In genomic region chr3:169172535-169172934, GRCh38 we compare ENCODE assay signal across 14 cellular contexts.
DNase-seq lines count a peak whose midpoint lies in the region; ATAC-seq and TF ChIP-seq lines count a peak whose summit lies in the region.
"Had no signal": no experiment of that assay in that cellular context is flagged by ENCODE, and none has a peak within 500 bp of the region (broad histone marks: within the 10 kb centered on the region; RNA-seq: fewer than 3 reads in every experiment).

No MANE protein-coding gene starts in this region.

- DNase-seq in mammary epithelial cell = peak; percentile 62
- no peak for DNase-seq in breast epithelium (ENCODE audit: low spot score in 2 of 2)
- peak in 1 of 2 donors; percentile 48 for DNase-seq in foreskin keratinocyte
- no peak for DNase-seq in dedifferentiated amniotic fluid mesenchymal stem cell (ENCODE audit: extremely low spot score)
- no peak for DNase-seq in NCI-H345 treated with DMSO at 0.1 percent for 48 hours (lab: John Stamatoyannopoulos, UW; ENCODE audit: unreplicated experiment)
- DNase-seq in upper lobe of right lung = no peak
- DNase-seq: GF-D8, NCI-H1048, NCI-H1694, NCI-H446 treated with DMSO at 0.1 percent for 48 hours, SJCRH30 had no signal

- no peaks in the 10 kb centered on the region for H3K9me3 ChIP-seq in mammary epithelial cell (replicated peaks; ENCODE audit: insufficient read depth, low read length)
- no peaks in the 10 kb centered on the region for H3K9me3 ChIP-seq in breast epithelium
- no peaks in the 10 kb centered on the region for H3K9me3 ChIP-seq in upper lobe of right lung
- H3K9me3 ChIP-seq: SJCRH30 had no signal

- BruUV-seq in mammary epithelial cell (replicated peaks; lab: Mats Ljungman, UMichigan) = no TSS peak

- H3K4me3 ChIP-seq in mammary epithelial cell (replicated peaks in 1 of 3; ENCODE audit: insufficient read depth in 1 of 3, low read depth in 2 of 3, low read length in 3 of 3) (no peak overlapping the region), breast epithelium (no peak overlapping the region), upper lobe of right lung (no peak overlapping the region)
- H3K4me3 ChIP-seq: SJCRH30 had no signal

- WGBS in mammary epithelial cell (ENCODE audit: low coverage, missing lambda C conversion rate) = 17% methylated on average over 2 of the region's 2 CpGs

- TF ChIP-seq POLR2A in breast epithelium (IDR thresholded peaks at IDR 0.05) = no peak

- no peaks in the 10 kb centered on the region for H4K20me1 ChIP-seq in mammary epithelial cell (ENCODE audit: insufficient read depth, low read length)

- H3K36me3 ChIP-seq in mammary epithelial cell (ENCODE audit: insufficient read depth, low read length) (no peaks in the 10 kb centered on the region), breast epithelium (no peaks in the 10 kb centered on the region), upper lobe of right lung (no peaks in the 10 kb centered on the region)
- H3K36me3 ChIP-seq: SJCRH30 had no signal

- CTCF ChIA-PET in mammary epithelial cell (lab: Charles Lee; ENCODE audit: low non-redundant PET) = no interaction called here

- H3K9ac ChIP-seq in mammary epithelial cell (ENCODE audit: insufficient read depth, low read length) = no peak overlapping the region

- in situ Hi-C loops in mammary epithelial cell (cut with MboI; ENCODE audit: low sequenced_read_pairs in 2 of 2) = no loop called here

- no peak for TF ChIP-seq CTCF in mammary epithelial cell (conservative IDR thresholded peaks at IDR 0.05 in 1 of 2, IDR thresholded peaks at IDR 0.05 in 1 of 2; ENCODE audit: extremely low read depth in 1 of 2, insufficient read depth in 1 of 2, low read depth in 1 of 2, low read length in 2 of 2)
- no peak for TF ChIP-seq CTCF in breast epithelium (IDR thresholded peaks at IDR 0.05)
- no peak for TF ChIP-seq CTCF in VCaP (conservative IDR thresholded peaks at IDR 0.05)
- TF ChIP-seq CTCF in foreskin keratinocyte (conservative IDR thresholded peaks at IDR 0.05) = no peak
- no peak for TF ChIP-seq CTCF in upper lobe of right lung (IDR thresholded peaks at IDR 0.05)

- peak; percentile 42 for ATAC-seq in foreskin keratinocyte
- no peak for ATAC-seq in upper lobe of right lung
- ATAC-seq: Right ventricle myocardium inferior, SK-N-SH treated with all-trans-retinoic acid at 6 μM for 48 hours had no signal

- H3K79me2 ChIP-seq in mammary epithelial cell (ENCODE audit: insufficient read depth, low read length) = no peaks in the 10 kb centered on the region

- no peak overlapping the region for H3K27ac ChIP-seq in mammary epithelial cell (ENCODE audit: insufficient read depth, low read depth, low read length)
- no peak overlapping the region for H3K27ac ChIP-seq in breast epithelium
- H3K27ac ChIP-seq in VCaP = peak overlapping the region; percentile 73
- H3K27ac ChIP-seq in foreskin keratinocyte = no peak overlapping the region
- H3K27ac ChIP-seq in upper lobe of right lung = no peak overlapping the region
- H3K27ac ChIP-seq: SJCRH30 had no signal

- H3K4me2 ChIP-seq in mammary epithelial cell (ENCODE audit: insufficient read depth, low read depth, low read length) = peak overlapping the region; percentile 87

- H3K4me1 ChIP-seq in mammary epithelial cell (ENCODE audit: insufficient read depth, low read length) (peaks cover 19% of the 10 kb centered on the region), breast epithelium (no peaks in the 10 kb centered on the region), foreskin keratinocyte (peaks cover 11% of the 10 kb centered on the region), upper lobe of right lung (peaks cover 9% of the 10 kb centered on the region)
- H3K4me1 ChIP-seq: SJCRH30 had no signal

- dilution Hi-C loops in mammary epithelial cell (cut with HindIII; ENCODE audit: low sequenced_read_pairs) = no loop called here

- H3K27me3 ChIP-seq in mammary epithelial cell (ENCODE audit: insufficient read depth, low read length) (no peaks in the 10 kb centered on the region), breast epithelium (no peaks in the 10 kb centered on the region), foreskin keratinocyte (no peaks in the 10 kb centered on the region), upper lobe of right lung (no peaks in the 10 kb centered on the region)
- H3K27me3 ChIP-seq: SJCRH30 had no signal

- intact Hi-C loops in mammary epithelial cell (cut with micrococcal nuclease) (no loop called here), breast epithelium (cut with DNase I; ENCODE audit: low total_unique reads) (no loop called here), upper lobe of right lung (cut with DNase I) (no loop called here)

- H2AFZ ChIP-seq in mammary epithelial cell (ENCODE audit: low read depth, low read length) = peak overlapping the region; percentile 26
